ENCODE assay signal across 1 cellular context in genomic region chr20:2246081-2246491, GRCh38.
A peak's percentile ranks its signal among the peaks of the same experiment; 100 is the strongest.
TF ChIP-seq lines count a peak whose summit lies in the region.

No MANE protein-coding gene starts in this region.

TF ChIP-seq in H1, 55 proteins besides CTCF, POLR2A, EP300 and RAD21:
- TF ChIP-seq SIN3A (conservative IDR thresholded peaks at IDR 0.05 in 1 of 2, IDR thresholded peaks at IDR 0.05 in 1 of 2; ENCODE audit: low read depth in 1 of 2, low read length in 2 of 2): 0 out of 4 replicates have a peak, but pooled peaks of 1 of the 2 experiments have one; percentile 44
- TF ChIP-seq CHD7 (IDR thresholded peaks at IDR 0.05; ENCODE audit: insufficient replicate concordance, low read length): no peak
TF ChIP-seq in H1: peak in this region for 1.
